ENCODE assay signal across 1 cellular context in the genomic region with DNA sequence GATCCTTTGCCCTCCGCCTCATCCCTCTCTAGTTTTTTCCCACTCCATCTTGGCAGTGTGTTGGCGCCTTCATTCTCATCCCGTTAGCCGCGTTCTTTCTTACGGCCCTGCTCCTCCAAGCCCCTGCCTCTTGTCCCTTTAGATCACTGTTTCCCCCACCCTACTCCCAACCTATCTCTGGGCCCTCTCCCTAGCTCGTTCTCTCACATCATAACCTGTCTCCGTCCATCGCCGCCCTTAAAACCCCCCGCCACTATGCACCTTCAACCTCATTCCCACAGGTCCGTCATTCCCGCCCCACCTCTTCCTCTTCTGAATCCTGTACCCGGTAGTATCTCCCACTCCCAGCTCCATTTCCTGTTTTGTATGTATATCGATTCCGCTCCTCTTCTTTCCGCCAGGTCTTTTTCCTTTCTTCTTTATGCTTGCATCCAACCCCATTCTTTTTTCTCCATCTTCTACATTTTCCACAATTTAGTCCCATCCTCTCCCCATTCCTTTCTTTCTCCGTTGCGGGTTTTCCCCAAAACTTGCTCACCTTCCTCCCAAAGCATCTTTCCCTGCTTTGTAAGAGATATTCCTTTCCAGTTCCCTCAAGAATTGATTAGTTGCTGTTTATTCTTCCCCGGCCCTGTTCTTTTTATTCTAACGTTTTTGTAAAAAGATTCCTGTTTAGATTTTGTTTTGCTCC.
TF ChIP-seq lines count a peak whose summit lies in the region.

No MANE protein-coding gene starts in this region.

TF ChIP-seq in GM12878, 131 proteins besides CTCF, POLR2A, EP300 and RAD21:
- TF ChIP-seq, protein P1, sequence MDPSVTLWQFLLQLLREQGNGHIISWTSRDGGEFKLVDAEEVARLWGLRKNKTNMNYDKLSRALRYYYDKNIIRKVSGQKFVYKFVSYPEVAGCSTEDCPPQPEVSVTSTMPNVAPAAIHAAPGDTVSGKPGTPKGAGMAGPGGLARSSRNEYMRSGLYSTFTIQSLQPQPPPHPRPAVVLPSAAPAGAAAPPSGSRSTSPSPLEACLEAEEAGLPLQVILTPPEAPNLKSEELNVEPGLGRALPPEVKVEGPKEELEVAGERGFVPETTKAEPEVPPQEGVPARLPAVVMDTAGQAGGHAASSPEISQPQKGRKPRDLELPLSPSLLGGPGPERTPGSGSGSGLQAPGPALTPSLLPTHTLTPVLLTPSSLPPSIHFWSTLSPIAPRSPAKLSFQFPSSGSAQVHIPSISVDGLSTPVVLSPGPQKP (IDR thresholded peaks at IDR 0.05; ENCODE audit: low read depth, low read length), result no peak
- TF ChIP-seq EGR1 (IDR thresholded peaks at IDR 0.05; ENCODE audit: borderline replicate concordance in 1 of 2, low read depth in 2 of 2, low read length in 2 of 2) (no peak), JUND (IDR thresholded peaks at IDR 0.05; ENCODE audit: low read depth, low read length) (no peak), IKZF2 (IDR thresholded peaks at IDR 0.05) (0 out of 4 replicates have a peak, but pooled peaks have one; percentile 27 to 30), MAX (IDR thresholded peaks at IDR 0.05; ENCODE audit: low read depth, low read length) (0 out of 2 replicates have a peak, but pooled peaks have one; percentile 1)
